ENCODE assay signal across 8 cellular contexts in the genomic region with DNA sequence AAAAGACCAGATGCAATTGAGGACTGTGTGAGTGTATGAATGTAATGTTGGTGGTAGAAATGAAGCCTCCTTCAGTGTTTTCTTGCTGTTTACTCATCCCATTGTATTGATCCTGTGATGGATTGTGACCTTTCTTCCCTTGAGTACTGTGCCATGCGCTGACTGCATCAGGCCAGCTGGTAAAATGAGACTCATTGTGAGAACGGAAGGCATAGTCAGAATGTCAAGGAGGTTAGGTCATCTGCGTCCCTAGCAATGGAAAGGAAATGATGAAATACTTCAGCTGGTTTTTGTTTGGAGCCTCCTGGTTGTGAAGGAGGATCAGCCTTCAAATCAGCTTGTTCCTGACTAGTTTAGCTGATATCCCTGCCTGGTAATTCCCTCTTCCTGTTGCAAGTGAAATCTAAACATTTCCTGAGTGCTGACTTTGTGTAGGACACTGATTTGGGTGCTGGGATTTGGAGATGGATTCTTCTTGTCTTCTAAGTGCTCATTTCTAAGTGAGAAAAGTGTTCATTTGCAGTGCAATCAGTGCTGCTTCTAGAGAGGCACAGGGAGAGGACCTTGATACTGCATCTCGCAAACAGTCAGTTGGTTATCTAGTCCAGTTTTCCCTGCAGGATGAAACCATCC. TPM values are rescaled to one million over a fixed set of nuclear protein-coding genes. Genes with fewer than 3 reads are reported as not detected.
DNase-seq lines count a peak whose midpoint lies in the region; ATAC-seq and TF ChIP-seq lines count a peak whose summit lies in the region.

No MANE protein-coding gene starts in this region.

- H3K4me1 Mint-ChIP-seq in osteocyte (ENCODE audit: unreplicated experiment) (peaks cover 35% of the 10 kb centered on the region), immature natural killer cell (peaks cover 19 to 29% of the 10 kb centered on the region in 2 donors)

- CTCF ChIA-PET in AG04450 (lab: Charles Lee) = interaction anchor here (0.9 to 1.5 kb wide), 3 partner anchors 12 to 37 kb away, joined by 3 to 7 read pairs (median 4); no protein-coding TSS in a partner anchor

- peak overlapping the region; percentile 96 for H3K27ac ChIP-seq in AG04450 (ENCODE audit: low read depth, low read length)

- H3K27me3 Mint-ChIP-seq in osteocyte (ENCODE audit: unreplicated experiment) (no peaks in the 10 kb centered on the region), immature natural killer cell (ENCODE audit: low read depth in 3 of 3) (peaks cover 0 to 3% (median 2%) of the 10 kb centered on the region in 3 donors)

- no peaks in the 10 kb centered on the region for H3K9me3 ChIP-seq in AG04450 (ENCODE audit: control insufficient read depth, insufficient read depth, low read length)

- DNase-seq in AG04450 (ENCODE audit: low read depth, low spot score) (peak; percentile 98), HCEC 1CT (peak; percentile 99), SHP77 (lab: John Stamatoyannopoulos, UW) (peak; percentile 94 to 97), epithelial cell of esophagus (ENCODE audit: low read depth) (peak; percentile 90), osteocyte (ENCODE audit: extremely low spot score, unreplicated experiment) (no peak), NCI-H128 (lab: John Stamatoyannopoulos, UW; ENCODE audit: unreplicated experiment) (no peak), immature natural killer cell (no peak)

- TF ChIP-seq CTCF in AG04450 (IDR thresholded peaks at IDR 0.05; ENCODE audit: low read depth, low read length) (no peak), epithelial cell of esophagus (IDR thresholded peaks at IDR 0.05; ENCODE audit: insufficient read depth, low read depth, low read length, missing control alignments) (no peak), osteocyte (IDR thresholded peaks at IDR 0.05) (no peak)

- H3K36me3 Mint-ChIP-seq in osteocyte (ENCODE audit: unreplicated experiment) (no peaks in the 10 kb centered on the region), immature natural killer cell (peaks cover 0 to 8% (median 5%) of the 10 kb centered on the region in 3 donors)

- no peak for ATAC-seq in GM19463 (IDR thresholded peaks at IDR 0.05; ENCODE audit: unreplicated experiment)

- H3K4me3 Mint-ChIP-seq in osteocyte (ENCODE audit: unreplicated experiment) = no peak overlapping the region
- no peak overlapping the region for H3K4me3 Mint-ChIP-seq in immature natural killer cell

- POLR2A ChIA-PET in AG04450 (lab: Yijun Ruan, JAX) = interaction anchor here (0.6 to 1.2 kb wide), 5 partner anchors 8 to 217 kb away, joined by 3 to 4 read pairs (median 3); no protein-coding TSS in a partner anchor

- peaks cover 7% of the 10 kb centered on the region for H3K9me3 Mint-ChIP-seq in osteocyte (ENCODE audit: unreplicated experiment)
- no peaks in the 10 kb centered on the region for H3K9me3 Mint-ChIP-seq in immature natural killer cell

- H3K27me3 ChIP-seq in AG04450 (ENCODE audit: control insufficient read depth, insufficient read depth, low read length) = no peaks in the 10 kb centered on the region

- H3K4me3 ChIP-seq in AG04450 (ENCODE audit: low read depth, low read length) (no peak overlapping the region), epithelial cell of esophagus (ENCODE audit: low read length) (no peak overlapping the region)

- H3K27ac Mint-ChIP-seq in osteocyte (ENCODE audit: unreplicated experiment) (peak overlapping the region; percentile 76), immature natural killer cell (peak overlapping the region in 2 of 6 donors; percentile 21 to 60)

RNA-seq across cellular contexts. Expression of a gene that starts 35.5 kb away (rescaled TPM):
- not detected in 2 replicates for polyA plus RNA-seq in AG04450 (2011; rRNA removed)
- not detected in 2 replicates for polyA minus RNA-seq in AG04450 (2011; rRNA and poly(A)+ RNA removed)
- total RNA-seq in osteocyte = not detected in 2 replicates
- 10 to 100 TPM in 1 of 3 donors, 1 to 10 TPM in 2; 3.1 to 10.9 (median 6.0) TPM for polyA plus RNA-seq in immature natural killer cell

Comparison
In these comparisons a context has a peak if more than half of its experiments do, and no peak if none do; other contexts are left out.
1. DNase-seq: peak in AG04450 (single experiment), HCEC 1CT (single experiment), SHP77 (2 of 2) and epithelial cell of esophagus (single experiment); none in osteocyte (single experiment), NCI-H128 (single experiment) and immature natural killer cell (0 of 3).